ENCODE assay signal across 1 cellular context in the genomic region with DNA sequence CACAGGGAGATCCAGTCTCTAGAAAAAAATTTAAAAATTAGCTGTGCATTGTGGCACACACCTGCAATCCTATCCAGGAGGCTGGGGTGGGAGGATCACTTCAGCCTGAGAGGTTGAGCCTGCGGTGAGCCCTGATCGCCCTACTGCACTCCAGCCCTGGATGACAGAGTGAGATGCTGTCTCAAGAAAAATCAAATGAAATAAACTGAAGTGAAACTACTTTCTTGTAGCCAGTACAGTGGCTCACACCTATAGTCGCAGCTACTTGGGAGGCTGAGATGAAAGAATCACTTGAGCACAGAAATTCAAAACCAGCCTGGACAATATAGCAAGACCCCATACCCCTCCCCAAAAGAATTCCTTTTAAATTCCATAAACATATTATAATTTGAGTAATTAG.
TF ChIP-seq lines count a peak whose summit lies in the region.

No MANE protein-coding gene starts in this region.

TF ChIP-seq in K562, 482 proteins besides CTCF, POLR2A, EP300 and RAD21 (continued from another document):
- TF ChIP-seq, protein P1, sequence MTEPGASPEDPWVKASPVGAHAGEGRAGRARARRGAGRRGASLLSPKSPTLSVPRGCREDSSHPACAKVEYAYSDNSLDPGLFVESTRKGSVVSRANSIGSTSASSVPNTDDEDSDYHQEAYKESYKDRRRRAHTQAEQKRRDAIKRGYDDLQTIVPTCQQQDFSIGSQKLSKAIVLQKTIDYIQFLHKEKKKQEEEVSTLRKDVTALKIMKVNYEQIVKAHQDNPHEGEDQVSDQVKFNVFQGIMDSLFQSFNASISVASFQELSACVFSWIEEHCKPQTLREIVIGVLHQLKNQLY (CRISPR knock-in tag; conservative IDR thresholded peaks at IDR 0.05): no peak
- TF ChIP-seq CC2D1A (IDR thresholded peaks at IDR 0.05): no peak
- TF ChIP-seq, protein P2, sequence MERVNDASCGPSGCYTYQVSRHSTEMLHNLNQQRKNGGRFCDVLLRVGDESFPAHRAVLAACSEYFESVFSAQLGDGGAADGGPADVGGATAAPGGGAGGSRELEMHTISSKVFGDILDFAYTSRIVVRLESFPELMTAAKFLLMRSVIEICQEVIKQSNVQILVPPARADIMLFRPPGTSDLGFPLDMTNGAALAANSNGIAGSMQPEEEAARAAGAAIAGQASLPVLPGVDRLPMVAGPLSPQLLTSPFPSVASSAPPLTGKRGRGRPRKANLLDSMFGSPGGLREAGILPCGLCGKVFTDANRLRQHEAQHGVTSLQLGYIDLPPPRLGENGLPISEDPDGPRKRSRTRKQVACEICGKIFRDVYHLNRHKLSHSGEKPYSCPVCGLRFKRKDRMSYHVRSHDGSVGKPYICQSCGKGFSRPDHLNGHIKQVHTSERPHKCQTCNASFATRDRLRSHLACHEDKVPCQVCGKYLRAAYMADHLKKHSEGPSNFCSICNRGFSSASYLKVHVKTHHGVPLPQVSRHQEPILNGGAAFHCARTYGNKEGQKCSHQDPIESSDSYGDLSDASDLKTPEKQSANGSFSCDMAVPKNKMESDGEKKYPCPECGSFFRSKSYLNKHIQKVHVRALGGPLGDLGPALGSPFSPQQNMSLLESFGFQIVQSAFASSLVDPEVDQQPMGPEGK (CRISPR knock-in tag; IDR thresholded peaks at IDR 0.05; ENCODE audit: borderline replicate concordance): no peak
- TF ChIP-seq, protein P3, sequence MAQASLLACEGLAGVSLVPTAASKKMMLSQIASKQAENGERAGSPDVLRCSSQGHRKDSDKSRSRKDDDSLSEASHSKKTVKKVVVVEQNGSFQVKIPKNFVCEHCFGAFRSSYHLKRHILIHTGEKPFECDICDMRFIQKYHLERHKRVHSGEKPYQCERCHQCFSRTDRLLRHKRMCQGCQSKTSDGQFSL (CRISPR knock-in tag; IDR thresholded peaks at IDR 0.05): no peak
- TF ChIP-seq, protein P3 (tag; IDR thresholded peaks at IDR 0.05): no peak
- TF ChIP-seq HDAC8 (tag; IDR thresholded peaks at IDR 0.05): no peak
- TF ChIP-seq, protein P4, sequence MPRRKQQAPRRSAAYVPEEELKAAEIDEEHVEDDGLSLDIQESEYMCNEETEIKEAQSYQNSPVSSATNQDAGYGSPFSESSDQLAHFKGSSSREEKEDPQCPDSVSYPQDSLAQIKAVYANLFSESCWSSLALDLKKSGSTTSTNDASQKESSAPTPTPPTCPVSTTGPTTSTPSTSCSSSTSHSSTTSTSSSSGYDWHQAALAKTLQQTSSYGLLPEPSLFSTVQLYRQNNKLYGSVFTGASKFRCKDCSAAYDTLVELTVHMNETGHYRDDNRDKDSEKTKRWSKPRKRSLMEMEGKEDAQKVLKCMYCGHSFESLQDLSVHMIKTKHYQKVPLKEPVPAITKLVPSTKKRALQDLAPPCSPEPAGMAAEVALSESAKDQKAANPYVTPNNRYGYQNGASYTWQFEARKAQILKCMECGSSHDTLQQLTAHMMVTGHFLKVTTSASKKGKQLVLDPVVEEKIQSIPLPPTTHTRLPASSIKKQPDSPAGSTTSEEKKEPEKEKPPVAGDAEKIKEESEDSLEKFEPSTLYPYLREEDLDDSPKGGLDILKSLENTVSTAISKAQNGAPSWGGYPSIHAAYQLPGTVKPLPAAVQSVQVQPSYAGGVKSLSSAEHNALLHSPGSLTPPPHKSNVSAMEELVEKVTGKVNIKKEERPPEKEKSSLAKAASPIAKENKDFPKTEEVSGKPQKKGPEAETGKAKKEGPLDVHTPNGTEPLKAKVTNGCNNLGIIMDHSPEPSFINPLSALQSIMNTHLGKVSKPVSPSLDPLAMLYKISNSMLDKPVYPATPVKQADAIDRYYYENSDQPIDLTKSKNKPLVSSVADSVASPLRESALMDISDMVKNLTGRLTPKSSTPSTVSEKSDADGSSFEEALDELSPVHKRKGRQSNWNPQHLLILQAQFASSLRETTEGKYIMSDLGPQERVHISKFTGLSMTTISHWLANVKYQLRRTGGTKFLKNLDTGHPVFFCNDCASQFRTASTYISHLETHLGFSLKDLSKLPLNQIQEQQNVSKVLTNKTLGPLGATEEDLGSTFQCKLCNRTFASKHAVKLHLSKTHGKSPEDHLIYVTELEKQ (CRISPR knock-in tag; IDR thresholded peaks at IDR 0.05): no peak
- TF ChIP-seq TCF7 (IDR thresholded peaks at IDR 0.05; ENCODE audit: borderline replicate concordance): no peak
- no peak for TF ChIP-seq TARDBP (IDR thresholded peaks at IDR 0.05)
- no peak for TF ChIP-seq GTF2A2 (tag; IDR thresholded peaks at IDR 0.05)
